1 cellular context compared by ENCODE assay signal in the genomic region with DNA sequence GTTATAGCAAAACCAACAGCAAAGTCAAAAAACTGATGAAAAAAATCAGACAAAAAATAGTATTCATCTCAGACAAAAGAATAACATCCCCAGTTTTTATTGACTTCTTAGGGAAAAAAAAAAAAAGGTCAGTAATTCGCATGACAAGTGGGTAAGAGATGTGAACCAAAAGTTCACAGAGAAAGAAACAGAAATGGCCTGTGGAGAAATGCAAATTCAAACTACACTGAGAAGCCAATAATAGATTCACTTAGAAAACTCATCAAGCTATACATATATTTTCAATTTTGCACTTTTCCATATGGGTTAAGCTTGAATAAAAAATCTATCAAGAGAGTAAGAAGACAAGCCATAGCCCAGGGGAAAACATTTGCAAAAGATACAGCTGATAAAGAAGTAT.
TF ChIP-seq lines count a peak whose summit lies in the region.

No MANE protein-coding gene starts in this region.

TF ChIP-seq in GM12878, 131 proteins besides CTCF, POLR2A, EP300 and RAD21:
- TF ChIP-seq, protein P1, sequence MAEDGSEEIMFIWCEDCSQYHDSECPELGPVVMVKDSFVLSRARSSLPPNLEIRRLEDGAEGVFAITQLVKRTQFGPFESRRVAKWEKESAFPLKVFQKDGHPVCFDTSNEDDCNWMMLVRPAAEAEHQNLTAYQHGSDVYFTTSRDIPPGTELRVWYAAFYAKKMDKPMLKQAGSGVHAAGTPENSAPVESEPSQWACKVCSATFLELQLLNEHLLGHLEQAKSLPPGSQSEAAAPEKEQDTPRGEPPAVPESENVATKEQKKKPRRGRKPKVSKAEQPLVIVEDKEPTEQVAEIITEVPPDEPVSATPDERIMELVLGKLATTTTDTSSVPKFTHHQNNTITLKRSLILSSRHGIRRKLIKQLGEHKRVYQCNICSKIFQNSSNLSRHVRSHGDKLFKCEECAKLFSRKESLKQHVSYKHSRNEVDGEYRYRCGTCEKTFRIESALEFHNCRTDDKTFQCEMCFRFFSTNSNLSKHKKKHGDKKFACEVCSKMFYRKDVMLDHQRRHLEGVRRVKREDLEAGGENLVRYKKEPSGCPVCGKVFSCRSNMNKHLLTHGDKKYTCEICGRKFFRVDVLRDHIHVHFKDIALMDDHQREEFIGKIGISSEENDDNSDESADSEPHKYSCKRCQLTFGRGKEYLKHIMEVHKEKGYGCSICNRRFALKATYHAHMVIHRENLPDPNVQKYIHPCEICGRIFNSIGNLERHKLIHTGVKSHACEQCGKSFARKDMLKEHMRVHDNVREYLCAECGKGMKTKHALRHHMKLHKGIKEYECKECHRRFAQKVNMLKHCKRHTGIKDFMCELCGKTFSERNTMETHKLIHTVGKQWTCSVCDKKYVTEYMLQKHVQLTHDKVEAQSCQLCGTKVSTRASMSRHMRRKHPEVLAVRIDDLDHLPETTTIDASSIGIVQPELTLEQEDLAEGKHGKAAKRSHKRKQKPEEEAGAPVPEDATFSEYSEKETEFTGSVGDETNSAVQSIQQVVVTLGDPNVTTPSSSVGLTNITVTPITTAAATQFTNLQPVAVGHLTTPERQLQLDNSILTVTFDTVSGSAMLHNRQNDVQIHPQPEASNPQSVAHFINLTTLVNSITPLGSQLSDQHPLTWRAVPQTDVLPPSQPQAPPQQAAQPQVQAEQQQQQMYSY (CRISPR knock-in tag; IDR thresholded peaks at IDR 0.05) = no peak
- peak; percentile 26; the same call in 1 of the 2 replicates for TF ChIP-seq ZNF384 (IDR thresholded peaks at IDR 0.05; ENCODE audit: borderline replicate concordance, low read depth, low read length)
